ENCODE assay signal across 14 cellular contexts in genomic region chr9:36690769-36691168, GRCh38.
"Had no signal": no experiment of that assay in that cellular context is flagged by ENCODE, and none has a peak within 500 bp of the region (broad histone marks: within the 10 kb centered on the region; RNA-seq: fewer than 3 reads in every experiment).

No MANE protein-coding gene starts in this region.

- H3K79me2 ChIP-seq: parathyroid adenoma had no signal

- H2AFZ ChIP-seq: neural progenitor cell, parathyroid adenoma had no signal

- H3K9me3 Mint-ChIP-seq: activated T-cell treated with anti-CD3 and anti-CD28 coated beads, Interleukin-2, amount 50 U/mL, for 4 hours; dendritic cell treated with granulocyte-macrophage colony-stimulating factor and Interleukin-4, amounts not matched to agents 40 ng/mL and 50 ng/mL, for 4 days; effector memory CD8-positive, alpha-beta T cell; neural progenitor cell had no signal

- H3K4me2 ChIP-seq: neural progenitor cell had no signal

- H3K36me3 Mint-ChIP-seq: activated CD8-positive, alpha-beta memory T cell treated with anti-CD3 and anti-CD28 coated beads, Interleukin-2, amount 10 ng/mL, durations not matched to agents 7 days and 5 days; activated naive CD8-positive, alpha-beta T cell; neural progenitor cell had no signal

- H3K9ac ChIP-seq: neural progenitor cell, parathyroid adenoma had no signal

- H3K36me3 ChIP-seq: neural progenitor cell, tibial nerve had no signal

- H3K4me1 ChIP-seq: neural progenitor cell, parathyroid adenoma, tibial nerve had no signal

- H3K4me3 ChIP-seq: neural progenitor cell, tibial nerve had no signal

- H3K4me3 Mint-ChIP-seq: activated CD8-positive, alpha-beta memory T cell treated with anti-CD3 and anti-CD28 coated beads, Interleukin-2, amount 10 ng/mL, durations not matched to agents 7 days and 5 days; activated naive CD8-positive, alpha-beta T cell; activated T-cell treated with anti-CD3 and anti-CD28 coated beads, Interleukin-2, amount 50 U/mL, for 4 hours; dendritic cell treated with granulocyte-macrophage colony-stimulating factor and Interleukin-4, amounts not matched to agents 40 ng/mL and 50 ng/mL, for 4 days; effector memory CD8-positive, alpha-beta T cell; neural progenitor cell had no signal

- ATAC-seq: activated CD8-positive, alpha-beta memory T cell treated with anti-CD3 and anti-CD28 coated beads, Interleukin-2, amount 10 ng/mL, durations not matched to agents 7 days and 5 days; activated T-cell treated with anti-CD3 and anti-CD28 coated beads, Interleukin-2, amount 50 U/mL, for 4 hours; effector memory CD8-positive, alpha-beta T cell had no signal

- H3K4me1 Mint-ChIP-seq: activated CD8-positive, alpha-beta memory T cell treated with anti-CD3 and anti-CD28 coated beads, Interleukin-2, amount 10 ng/mL, durations not matched to agents 7 days and 5 days; neural progenitor cell had no signal

- H3K27ac ChIP-seq: neural progenitor cell, parathyroid adenoma, tibial nerve had no signal

- H3K27ac Mint-ChIP-seq: activated CD8-positive, alpha-beta memory T cell treated with anti-CD3 and anti-CD28 coated beads, Interleukin-2, amount 10 ng/mL, durations not matched to agents 7 days and 5 days; activated naive CD8-positive, alpha-beta T cell; dendritic cell treated with granulocyte-macrophage colony-stimulating factor and Interleukin-4, amounts not matched to agents 40 ng/mL and 50 ng/mL, for 4 days; effector memory CD8-positive, alpha-beta T cell; neural progenitor cell had no signal

- DNase-seq: activated CD8-positive, alpha-beta memory T cell treated with anti-CD3 and anti-CD28 coated beads, Interleukin-2, amount 10 ng/mL, durations not matched to agents 7 days and 5 days; activated effector memory CD4-positive, alpha-beta T cell treated with anti-CD3 and anti-CD28 coated beads, Interleukin-2, amount 50 U/mL, for 16 hours; activated T-cell treated with anti-CD3 and anti-CD28 coated beads, Interleukin-2, amount 50 U/mL, for 4 hours; anterior cingulate cortex; cerebellar nuclear complex; effector memory CD8-positive, alpha-beta T cell; hypothalamus; retina; T-helper 2 cell had no signal

- H3K27me3 ChIP-seq: neural progenitor cell, tibial nerve had no signal
